Comparison of ENCODE assay signal across 1 cellular context in genomic region chr11:61369372-61370348, GRCh38.
A peak's percentile ranks its signal among the peaks of the same experiment; 100 is the strongest.
TF ChIP-seq lines count a peak whose summit lies in the region.

No MANE protein-coding gene starts in this region.

TF ChIP-seq in GM12878, 131 proteins besides CTCF, POLR2A, EP300 and RAD21 (continued from another document and continues in another):
- TF ChIP-seq E4F1 (IDR thresholded peaks at IDR 0.05; ENCODE audit: borderline replicate concordance, partially characterized antibody) (no peak), IRF4 (IDR thresholded peaks at IDR 0.05; ENCODE audit: low read depth, low read length) (peak; percentile 66; the same call in 1 of the 2 replicates), BCL11A (IDR thresholded peaks at IDR 0.05; ENCODE audit: low read depth, low read length) (peak; percentile 93), WRNIP1 (IDR thresholded peaks at IDR 0.05; ENCODE audit: borderline replicate concordance, low read depth, low read length) (no peak), RBBP5 (conservative IDR thresholded peaks at IDR 0.05) (no peak), BHLHE40 (IDR thresholded peaks at IDR 0.05; ENCODE audit: borderline replicate concordance in 1 of 2, low read depth in 2 of 2, low read length in 1 of 2) (peak; percentile 82 to 93; a peak in 3 of 4 replicates), SMAD5 (IDR thresholded peaks at IDR 0.05; ENCODE audit: low read depth) (no peak), DPF2 (IDR thresholded peaks at IDR 0.05) (peak; percentile 95; the same call in 1 of the 2 replicates), SP1 (IDR thresholded peaks at IDR 0.05; ENCODE audit: low read depth, low read length) (peak; percentile 73), NR2C2 (IDR thresholded peaks at IDR 0.05; ENCODE audit: borderline replicate concordance, control insufficient read depth, insufficient read length, low read depth) (no peak), NFIC (IDR thresholded peaks at IDR 0.05; ENCODE audit: low read depth, low read length) (peak; percentile 83), SMARCA5 (IDR thresholded peaks at IDR 0.05) (peak; percentile 60), USF2 (IDR thresholded peaks at IDR 0.05; ENCODE audit: borderline replicate concordance, low read depth, low read length) (no peak), CEBPB (IDR thresholded peaks at IDR 0.05; ENCODE audit: borderline replicate concordance in 1 of 2, low read depth in 2 of 2, low read length in 2 of 2) (no peak), TCF12 (IDR thresholded peaks at IDR 0.05; ENCODE audit: low read depth, low read length) (peak; percentile 99), POLR2AphosphoS5 (IDR thresholded peaks at IDR 0.05; ENCODE audit: low read length) (peak; percentile 27; the same call in 1 of the 2 replicates), GATAD2B (conservative IDR thresholded peaks at IDR 0.05; ENCODE audit: low read depth) (peak; percentile 83; the same call in 1 of the 2 replicates), PAX5 (IDR thresholded peaks at IDR 0.05; ENCODE audit: borderline replicate concordance, low read depth, low read length) (peak; percentile 95), SPI1 (IDR thresholded peaks at IDR 0.05; ENCODE audit: borderline replicate concordance, insufficient read depth, low read depth, low read length) (no peak), FOS (IDR thresholded peaks at IDR 0.05; ENCODE audit: borderline replicate concordance, extremely low read depth, insufficient read length) (no peak), YY1 (IDR thresholded peaks at IDR 0.05; ENCODE audit: low read depth, low read length) (no peak; the same call in 1 of the 2 replicates), MYC (IDR thresholded peaks at IDR 0.05; ENCODE audit: insufficient read depth, insufficient read length, insufficient replicate concordance, low read length, severe bottlenecking) (no peak), NR2C1 (IDR thresholded peaks at IDR 0.05) (no peak; the same call in 1 of the 2 replicates), HSF1 (IDR thresholded peaks at IDR 0.05; ENCODE audit: low read depth, low read length) (no peak), MLLT1 (IDR thresholded peaks at IDR 0.05) (peak; percentile 95), NFXL1 (IDR thresholded peaks at IDR 0.05; ENCODE audit: borderline replicate concordance) (no peak), RELB (IDR thresholded peaks at IDR 0.05; ENCODE audit: low read depth) (peak; percentile 91), ZSCAN29 (IDR thresholded peaks at IDR 0.05) (no peak), RB1 (IDR thresholded peaks at IDR 0.05; ENCODE audit: borderline replicate concordance) (no peak), HDAC2 (IDR thresholded peaks at IDR 0.05) (no peak), CREB1 (IDR thresholded peaks at IDR 0.05; ENCODE audit: low read depth) (0 out of 2 replicates have a peak, but pooled peaks have one; percentile 37), SIX5 (IDR thresholded peaks at IDR 0.05; ENCODE audit: low read depth, low read length, severe bottlenecking) (no peak), RAD51 (IDR thresholded peaks at IDR 0.05) (0 out of 2 replicates have a peak, but pooled peaks have one; percentile 32)
- TF ChIP-seq, protein P1, sequence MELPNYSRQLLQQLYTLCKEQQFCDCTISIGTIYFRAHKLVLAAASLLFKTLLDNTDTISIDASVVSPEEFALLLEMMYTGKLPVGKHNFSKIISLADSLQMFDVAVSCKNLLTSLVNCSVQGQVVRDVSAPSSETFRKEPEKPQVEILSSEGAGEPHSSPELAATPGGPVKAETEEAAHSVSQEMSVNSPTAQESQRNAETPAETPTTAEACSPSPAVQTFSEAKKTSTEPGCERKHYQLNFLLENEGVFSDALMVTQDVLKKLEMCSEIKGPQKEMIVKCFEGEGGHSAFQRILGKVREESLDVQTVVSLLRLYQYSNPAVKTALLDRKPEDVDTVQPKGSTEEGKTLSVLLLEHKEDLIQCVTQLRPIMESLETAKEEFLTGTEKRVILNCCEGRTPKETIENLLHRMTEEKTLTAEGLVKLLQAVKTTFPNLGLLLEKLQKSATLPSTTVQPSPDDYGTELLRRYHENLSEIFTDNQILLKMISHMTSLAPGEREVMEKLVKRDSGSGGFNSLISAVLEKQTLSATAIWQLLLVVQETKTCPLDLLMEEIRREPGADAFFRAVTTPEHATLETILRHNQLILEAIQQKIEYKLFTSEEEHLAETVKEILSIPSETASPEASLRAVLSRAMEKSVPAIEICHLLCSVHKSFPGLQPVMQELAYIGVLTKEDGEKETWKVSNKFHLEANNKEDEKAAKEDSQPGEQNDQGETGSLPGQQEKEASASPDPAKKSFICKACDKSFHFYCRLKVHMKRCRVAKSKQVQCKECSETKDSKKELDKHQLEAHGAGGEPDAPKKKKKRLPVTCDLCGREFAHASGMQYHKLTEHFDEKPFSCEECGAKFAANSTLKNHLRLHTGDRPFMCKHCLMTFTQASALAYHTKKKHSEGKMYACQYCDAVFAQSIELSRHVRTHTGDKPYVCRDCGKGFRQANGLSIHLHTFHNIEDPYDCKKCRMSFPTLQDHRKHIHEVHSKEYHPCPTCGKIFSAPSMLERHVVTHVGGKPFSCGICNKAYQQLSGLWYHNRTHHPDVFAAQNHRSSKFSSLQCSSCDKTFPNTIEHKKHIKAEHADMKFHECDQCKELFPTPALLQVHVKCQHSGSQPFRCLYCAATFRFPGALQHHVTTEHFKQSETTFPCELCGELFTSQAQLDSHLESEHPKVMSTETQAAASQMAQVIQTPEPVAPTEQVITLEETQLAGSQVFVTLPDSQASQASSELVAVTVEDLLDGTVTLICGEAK (IDR thresholded peaks at IDR 0.05; ENCODE audit: borderline replicate concordance), result peak; percentile 26; the same call in 1 of the 2 replicates
- TF ChIP-seq, protein P2, sequence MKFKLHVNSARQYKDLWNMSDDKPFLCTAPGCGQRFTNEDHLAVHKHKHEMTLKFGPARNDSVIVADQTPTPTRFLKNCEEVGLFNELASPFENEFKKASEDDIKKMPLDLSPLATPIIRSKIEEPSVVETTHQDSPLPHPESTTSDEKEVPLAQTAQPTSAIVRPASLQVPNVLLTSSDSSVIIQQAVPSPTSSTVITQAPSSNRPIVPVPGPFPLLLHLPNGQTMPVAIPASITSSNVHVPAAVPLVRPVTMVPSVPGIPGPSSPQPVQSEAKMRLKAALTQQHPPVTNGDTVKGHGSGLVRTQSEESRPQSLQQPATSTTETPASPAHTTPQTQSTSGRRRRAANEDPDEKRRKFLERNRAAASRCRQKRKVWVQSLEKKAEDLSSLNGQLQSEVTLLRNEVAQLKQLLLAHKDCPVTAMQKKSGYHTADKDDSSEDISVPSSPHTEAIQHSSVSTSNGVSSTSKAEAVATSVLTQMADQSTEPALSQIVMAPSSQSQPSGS (IDR thresholded peaks at IDR 0.05; ENCODE audit: low read length), result peak; percentile 82
- TF ChIP-seq, protein P3, sequence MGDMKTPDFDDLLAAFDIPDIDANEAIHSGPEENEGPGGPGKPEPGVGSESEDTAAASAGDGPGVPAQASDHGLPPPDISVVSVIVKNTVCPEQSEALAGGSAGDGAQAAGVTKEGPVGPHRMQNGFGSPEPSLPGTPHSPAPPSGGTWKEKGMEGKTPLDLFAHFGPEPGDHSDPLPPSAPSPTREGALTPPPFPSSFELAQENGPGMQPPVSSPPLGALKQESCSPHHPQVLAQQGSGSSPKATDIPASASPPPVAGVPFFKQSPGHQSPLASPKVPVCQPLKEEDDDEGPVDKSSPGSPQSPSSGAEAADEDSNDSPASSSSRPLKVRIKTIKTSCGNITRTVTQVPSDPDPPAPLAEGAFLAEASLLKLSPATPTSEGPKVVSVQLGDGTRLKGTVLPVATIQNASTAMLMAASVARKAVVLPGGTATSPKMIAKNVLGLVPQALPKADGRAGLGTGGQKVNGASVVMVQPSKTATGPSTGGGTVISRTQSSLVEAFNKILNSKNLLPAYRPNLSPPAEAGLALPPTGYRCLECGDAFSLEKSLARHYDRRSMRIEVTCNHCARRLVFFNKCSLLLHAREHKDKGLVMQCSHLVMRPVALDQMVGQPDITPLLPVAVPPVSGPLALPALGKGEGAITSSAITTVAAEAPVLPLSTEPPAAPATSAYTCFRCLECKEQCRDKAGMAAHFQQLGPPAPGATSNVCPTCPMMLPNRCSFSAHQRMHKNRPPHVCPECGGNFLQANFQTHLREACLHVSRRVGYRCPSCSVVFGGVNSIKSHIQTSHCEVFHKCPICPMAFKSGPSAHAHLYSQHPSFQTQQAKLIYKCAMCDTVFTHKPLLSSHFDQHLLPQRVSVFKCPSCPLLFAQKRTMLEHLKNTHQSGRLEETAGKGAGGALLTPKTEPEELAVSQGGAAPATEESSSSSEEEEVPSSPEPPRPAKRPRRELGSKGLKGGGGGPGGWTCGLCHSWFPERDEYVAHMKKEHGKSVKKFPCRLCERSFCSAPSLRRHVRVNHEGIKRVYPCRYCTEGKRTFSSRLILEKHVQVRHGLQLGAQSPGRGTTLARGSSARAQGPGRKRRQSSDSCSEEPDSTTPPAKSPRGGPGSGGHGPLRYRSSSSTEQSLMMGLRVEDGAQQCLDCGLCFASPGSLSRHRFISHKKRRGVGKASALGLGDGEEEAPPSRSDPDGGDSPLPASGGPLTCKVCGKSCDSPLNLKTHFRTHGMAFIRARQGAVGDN (IDR thresholded peaks at IDR 0.05), result peak; percentile 74; the same call in 1 of the 2 replicates
- TF ChIP-seq, protein P4, sequence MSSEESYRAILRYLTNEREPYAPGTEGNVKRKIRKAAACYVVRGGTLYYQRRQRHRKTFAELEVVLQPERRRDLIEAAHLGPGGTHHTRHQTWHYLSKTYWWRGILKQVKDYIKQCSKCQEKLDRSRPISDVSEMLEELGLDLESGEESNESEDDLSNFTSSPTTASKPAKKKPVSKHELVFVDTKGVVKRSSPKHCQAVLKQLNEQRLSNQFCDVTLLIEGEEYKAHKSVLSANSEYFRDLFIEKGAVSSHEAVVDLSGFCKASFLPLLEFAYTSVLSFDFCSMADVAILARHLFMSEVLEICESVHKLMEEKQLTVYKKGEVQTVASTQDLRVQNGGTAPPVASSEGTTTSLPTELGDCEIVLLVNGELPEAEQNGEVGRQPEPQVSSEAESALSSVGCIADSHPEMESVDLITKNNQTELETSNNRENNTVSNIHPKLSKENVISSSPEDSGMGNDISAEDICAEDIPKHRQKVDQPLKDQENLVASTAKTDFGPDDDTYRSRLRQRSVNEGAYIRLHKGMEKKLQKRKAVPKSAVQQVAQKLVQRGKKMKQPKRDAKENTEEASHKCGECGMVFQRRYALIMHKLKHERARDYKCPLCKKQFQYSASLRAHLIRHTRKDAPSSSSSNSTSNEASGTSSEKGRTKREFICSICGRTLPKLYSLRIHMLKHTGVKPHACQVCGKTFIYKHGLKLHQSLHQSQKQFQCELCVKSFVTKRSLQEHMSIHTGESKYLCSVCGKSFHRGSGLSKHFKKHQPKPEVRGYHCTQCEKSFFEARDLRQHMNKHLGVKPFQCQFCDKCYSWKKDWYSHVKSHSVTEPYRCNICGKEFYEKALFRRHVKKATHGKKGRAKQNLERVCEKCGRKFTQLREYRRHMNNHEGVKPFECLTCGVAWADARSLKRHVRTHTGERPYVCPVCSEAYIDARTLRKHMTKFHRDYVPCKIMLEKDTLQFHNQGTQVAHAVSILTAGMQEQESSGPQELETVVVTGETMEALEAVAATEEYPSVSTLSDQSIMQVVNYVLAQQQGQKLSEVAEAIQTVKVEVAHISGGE (CRISPR knock-in tag; IDR thresholded peaks at IDR 0.05), result no peak
